In genomic region chr12:80580254-80580653, GRCh38 we compare ENCODE assay signal across 13 cellular contexts.
DNase-seq lines count a peak whose midpoint lies in the region; ATAC-seq and TF ChIP-seq lines count a peak whose summit lies in the region.
"Had no signal": no experiment of that assay in that cellular context is flagged by ENCODE, and none has a peak within 500 bp of the region (broad histone marks: within the 10 kb centered on the region; RNA-seq: fewer than 3 reads in every experiment).

No MANE protein-coding gene starts in this region.

- no peaks in the 10 kb centered on the region for H3K27me3 ChIP-seq in lower lobe of right lung (ENCODE audit: low read depth)
- H3K27me3 ChIP-seq: ascending aorta, sigmoid colon, uterus had no signal

- H3K27me3 Mint-ChIP-seq in natural killer cell (ENCODE audit: low read depth in 2 of 2) = no peaks in the 10 kb centered on the region

- H3K4me1 ChIP-seq in lower lobe of right lung = no peaks in the 10 kb centered on the region
- H3K4me1 ChIP-seq: ascending aorta, sigmoid colon, uterus had no signal

- in situ Hi-C loops in ACHN (cut with HindIII; ENCODE audit: low pct_ligation_motif_present, low pct_unique_long_range_greater_than_20kb, low sequenced_read_pairs) = no loop called here

- H3K27ac ChIP-seq in lower lobe of right lung = no peak overlapping the region
- H3K27ac ChIP-seq: ascending aorta, sigmoid colon, uterus, WERI-Rb-1 had no signal

- peaks cover 13 to 21% of the 10 kb centered on the region in 2 donors for H3K9me3 Mint-ChIP-seq in natural killer cell

- no peaks in the 10 kb centered on the region for H3K4me1 Mint-ChIP-seq in natural killer cell

- ATAC-seq in lower lobe of right lung (no peak), natural killer cell (no peak), HG03095 (IDR thresholded peaks at IDR 0.05; ENCODE audit: unreplicated experiment) (no peak)

- TF ChIP-seq CTCF in lower lobe of right lung (IDR thresholded peaks at IDR 0.05) (no peak), natural killer cell (IDR thresholded peaks at IDR 0.05) (no peak)

- H3K27ac Mint-ChIP-seq in natural killer cell = no peak overlapping the region

- intact Hi-C loops in lower lobe of right lung (cut with DNase I) = no loop called here
- intact Hi-C loops in natural killer cell (cut with micrococcal nuclease) = no loop called here

- H3K36me3 ChIP-seq in lower lobe of right lung = no peaks in the 10 kb centered on the region
- H3K36me3 ChIP-seq: ascending aorta, sigmoid colon, uterus, WERI-Rb-1 had no signal

- H3K9me3 ChIP-seq in lower lobe of right lung = no peaks in the 10 kb centered on the region
- H3K9me3 ChIP-seq: ascending aorta, sigmoid colon, uterus had no signal

- H3K4me3 Mint-ChIP-seq in natural killer cell = no peak overlapping the region

- DNase-seq in ACHN (peak; percentile 42), HS-5 (ENCODE audit: low read depth) (peak; percentile 97), astrocyte of the hippocampus (ENCODE audit: low read depth, low spot score) (peak; percentile 77), iris pigment epithelial cell (ENCODE audit: low read depth) (peak; percentile 96), LoVo (ENCODE audit: low spot score) (no peak), lower lobe of right lung (no peak), natural killer cell (no peak)
- DNase-seq: NCI-H446, sigmoid colon, uterus, WERI-Rb-1 had no signal

- H3K4me3 ChIP-seq in lower lobe of right lung = no peak overlapping the region
- H3K4me3 ChIP-seq: ascending aorta, sigmoid colon, uterus had no signal

- H3K36me3 Mint-ChIP-seq in natural killer cell = no peaks in the 10 kb centered on the region

Comparison
In these comparisons a context has a peak if more than half of its experiments do, and no peak if none do; other contexts are left out.
1. DNase-seq: peak in ACHN (single experiment), HS-5 (single experiment), astrocyte of the hippocampus (single experiment) and iris pigment epithelial cell (single experiment); none in LoVo (single experiment), lower lobe of right lung (single experiment) and natural killer cell (single experiment).